Comparison of ENCODE assay signal across 16 cellular contexts in the genomic region with DNA sequence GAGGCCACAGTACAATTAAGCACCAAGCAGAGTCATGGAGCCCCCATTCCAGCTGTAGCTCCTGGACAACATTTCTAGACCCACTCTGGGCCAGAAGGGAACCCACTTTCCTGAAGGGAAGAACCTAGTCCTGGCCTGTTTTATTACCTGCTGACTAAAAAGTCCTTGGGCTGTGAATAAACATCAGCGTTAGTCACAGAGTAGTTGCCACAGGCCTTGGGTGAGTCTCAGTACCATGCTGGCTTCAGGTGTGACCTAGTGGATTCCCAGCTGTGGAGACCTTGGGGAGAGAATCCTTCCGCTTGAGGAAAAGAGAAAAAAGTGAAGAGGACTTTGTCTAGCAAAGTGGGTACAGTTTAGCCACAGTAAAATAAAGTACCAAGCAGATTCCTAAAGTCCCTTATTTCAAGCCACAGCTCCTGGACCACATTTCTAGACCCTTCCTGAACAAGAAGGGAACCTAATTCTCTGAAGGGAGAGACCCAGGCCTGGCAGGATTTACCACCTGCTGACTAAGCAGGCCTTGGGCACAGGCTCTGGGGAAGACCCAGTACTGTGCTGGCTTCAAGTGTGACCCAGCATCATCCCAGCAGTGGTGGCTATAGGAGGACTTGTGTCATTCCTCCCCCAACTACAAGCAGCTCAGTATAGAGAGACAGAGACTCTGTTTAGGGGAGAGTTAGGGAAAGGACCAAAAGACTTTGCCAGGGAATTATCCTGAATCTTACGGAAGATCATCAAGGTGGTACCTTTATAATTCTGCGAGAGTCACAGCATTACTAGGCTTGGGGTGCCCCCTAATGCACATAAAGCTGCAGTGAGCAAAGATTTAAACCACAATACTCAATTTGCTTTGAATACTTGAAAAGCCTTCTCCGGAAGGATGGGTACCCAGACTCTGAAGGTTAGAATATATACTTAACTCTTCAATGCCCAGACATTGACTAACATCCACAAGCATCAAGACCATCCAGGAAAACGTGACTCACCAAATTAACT.
A peak's percentile ranks its signal among the peaks of the same experiment; 100 is the strongest.
DNase-seq lines count a peak whose midpoint lies in the region; ATAC-seq and TF ChIP-seq lines count a peak whose summit lies in the region.
"Had no signal": no experiment of that assay in that cellular context is flagged by ENCODE, and none has a peak within 500 bp of the region (broad histone marks: within the 10 kb centered on the region; RNA-seq: fewer than 3 reads in every experiment).

No MANE protein-coding gene starts in this region.

- intact Hi-C loops in activated CD4-positive, alpha-beta T cell treated with anti-CD3 and anti-CD28 coated beads for 36 hours (cut with DNase I, micrococcal nuclease): no loop called here
- intact Hi-C loops in PC-3 (cut with micrococcal nuclease): no loop called here

- no peaks in the 10 kb centered on the region for H3K9me3 Mint-ChIP-seq in activated CD4-positive, alpha-beta T cell treated with anti-CD3 and anti-CD28 coated beads for 36 hours (ENCODE audit: low read depth)
- H3K9me3 Mint-ChIP-seq: activated naive CD8-positive, alpha-beta T cell treated with anti-CD3 and anti-CD28 coated beads, Interleukin-2, amount 10 ng/mL, durations not matched to agents 7 days and 5 days; central memory CD8-positive, alpha-beta T cell had no signal

- H3K4me2 ChIP-seq in DOHH2 (ENCODE audit: low read length) (no peak overlapping the region), PC-3 (ENCODE audit: low read length) (no peak overlapping the region), smooth muscle cell (no peak overlapping the region)

- H4K20me1 ChIP-seq in DOHH2 (ENCODE audit: control insufficient read depth, insufficient read depth, low read depth, low read length) (no peaks in the 10 kb centered on the region), PC-3 (ENCODE audit: low read length) (no peaks in the 10 kb centered on the region), smooth muscle cell (ENCODE audit: low read depth) (no peaks in the 10 kb centered on the region)

- no peaks in the 10 kb centered on the region for H3F3A ChIP-seq in DOHH2 (ENCODE audit: control insufficient read depth, insufficient read depth)
- no peaks in the 10 kb centered on the region for H3F3A ChIP-seq in PC-3 (ENCODE audit: low read length, unreplicated experiment)
- H3F3A ChIP-seq in smooth muscle cell (ENCODE audit: low read depth): no peaks in the 10 kb centered on the region

- H3K36me3 ChIP-seq in DOHH2 (ENCODE audit: control insufficient read depth, low read length) (no peaks in the 10 kb centered on the region), PC-3 (ENCODE audit: low read depth, low read length) (no peaks in the 10 kb centered on the region), smooth muscle cell (ENCODE audit: low read depth) (no peaks in the 10 kb centered on the region)
- H3K36me3 ChIP-seq: vagina had no signal

- ATAC-seq in activated CD4-positive, alpha-beta T cell treated with anti-CD3 and anti-CD28 coated beads for 36 hours: peak; percentile 84
- peak; percentile 72 for ATAC-seq in PC-3
- no peak for ATAC-seq in GM21786 (IDR thresholded peaks at IDR 0.05; ENCODE audit: unreplicated experiment)

- H3K27me3 ChIP-seq in DOHH2 (ENCODE audit: control insufficient read depth, low read length) (no peaks in the 10 kb centered on the region), PC-3 (ENCODE audit: low read length) (peaks cover 26% of the 10 kb centered on the region; the same call in 1 of the 2 replicates), smooth muscle cell (ENCODE audit: low read depth) (no peaks in the 10 kb centered on the region)
- H3K27me3 ChIP-seq: vagina had no signal

- peaks cover 4% of the 10 kb centered on the region for H3K4me1 Mint-ChIP-seq in activated CD4-positive, alpha-beta T cell treated with anti-CD3 and anti-CD28 coated beads for 36 hours
- H3K4me1 Mint-ChIP-seq: activated naive CD8-positive, alpha-beta T cell treated with anti-CD3 and anti-CD28 coated beads, Interleukin-2, amount 10 ng/mL, durations not matched to agents 7 days and 5 days; central memory CD8-positive, alpha-beta T cell had no signal

- H3K27me3 Mint-ChIP-seq in activated CD4-positive, alpha-beta T cell treated with anti-CD3 and anti-CD28 coated beads for 36 hours: peaks cover 5% of the 10 kb centered on the region

- no peaks in the 10 kb centered on the region for H3K36me3 Mint-ChIP-seq in activated CD4-positive, alpha-beta T cell treated with anti-CD3 and anti-CD28 coated beads for 36 hours (ENCODE audit: low read depth)
- H3K36me3 Mint-ChIP-seq: activated naive CD8-positive, alpha-beta T cell treated with anti-CD3 and anti-CD28 coated beads, Interleukin-2, amount 10 ng/mL, durations not matched to agents 7 days and 5 days had no signal

- no TSS peak for BruUV-seq in PC-3 (replicated peaks; lab: Mats Ljungman, UMichigan)

- H3K27ac ChIP-seq in DOHH2 (ENCODE audit: low read depth, low read length) (no peak overlapping the region), PC-3 (ENCODE audit: low read length) (no peak overlapping the region), smooth muscle cell (ENCODE audit: low read depth) (no peak overlapping the region)
- H3K27ac ChIP-seq: vagina had no signal

- CTCF ChIA-PET in activated CD4-positive, alpha-beta T cell treated with anti-CD3 and anti-CD28 coated beads for 36 hours (lab: Charles Lee): interaction anchor here (0.6 to 1.2 kb wide), 8 partner anchors 14 to 1752 kb away, joined by 3 to 4 read pairs (median 3); no protein-coding TSS in a partner anchor
- CTCF ChIA-PET in PC-3 (lab: Charles Lee): no interaction called here

- H3K4me3 ChIP-seq in DOHH2 (ENCODE audit: low read length) (no peak overlapping the region), PC-3 (ENCODE audit: low read length) (no peak overlapping the region), smooth muscle cell (no peak overlapping the region)
- H3K4me3 ChIP-seq: vagina had no signal

- POLR2A ChIA-PET in activated CD4-positive, alpha-beta T cell treated with anti-CD3 and anti-CD28 coated beads for 36 hours (lab: Charles Lee): interaction anchor here (0.6 to 0.7 kb wide), 2 partner anchors 297 to 869 kb away, joined by 3 read pairs; no protein-coding TSS in a partner anchor
- POLR2A ChIA-PET in PC-3 (lab: Charles Lee; ENCODE audit: unreplicated experiment): no interaction called here

- H3K9me3 ChIP-seq in DOHH2 (ENCODE audit: control insufficient read depth, insufficient read depth, low read length) (no peaks in the 10 kb centered on the region), PC-3 (ENCODE audit: low read length) (no peaks in the 10 kb centered on the region), smooth muscle cell (replicated peaks; ENCODE audit: low read depth) (no peaks in the 10 kb centered on the region)
- H3K9me3 ChIP-seq: vagina had no signal

- H3K9ac ChIP-seq in PC-3 (ENCODE audit: low read length): no peak overlapping the region
- no peak overlapping the region for H3K9ac ChIP-seq in smooth muscle cell (ENCODE audit: low read depth)

- no peak overlapping the region for H3K27ac Mint-ChIP-seq in activated CD4-positive, alpha-beta T cell treated with anti-CD3 and anti-CD28 coated beads for 36 hours
- H3K27ac Mint-ChIP-seq: activated naive CD8-positive, alpha-beta T cell treated with anti-CD3 and anti-CD28 coated beads, Interleukin-2, amount 10 ng/mL, durations not matched to agents 7 days and 5 days had no signal

- no peak overlapping the region for H2AFZ ChIP-seq in PC-3 (ENCODE audit: low read length)
- H2AFZ ChIP-seq in smooth muscle cell (ENCODE audit: low read depth): no peak overlapping the region

- TF ChIP-seq CTCF in DOHH2 (IDR thresholded peaks at IDR 0.05; ENCODE audit: low read depth, low read length, poor library complexity, severe bottlenecking) (peak; percentile 32), PC-3 (conservative IDR thresholded peaks at IDR 0.05; ENCODE audit: low read depth, low read length) (peak; percentile 51; the same call in 1 of the 2 replicates), smooth muscle cell (IDR thresholded peaks at IDR 0.05; ENCODE audit: borderline replicate concordance, insufficient read depth, poor library complexity, severe bottlenecking) (no peak)

- 70% methylated on average over 6 of the region's 6 CpGs for WGBS in smooth muscle cell (ENCODE audit: low lambda C conversion rate)

- H3K4me1 ChIP-seq in DOHH2 (ENCODE audit: control insufficient read depth, low read length) (no peaks in the 10 kb centered on the region), PC-3 (ENCODE audit: insufficient read depth, low read length) (peaks cover 8% of the 10 kb centered on the region), smooth muscle cell (ENCODE audit: low read depth) (no peaks in the 10 kb centered on the region)
- H3K4me1 ChIP-seq: vagina had no signal

- no peaks in the 10 kb centered on the region for H3K9me2 ChIP-seq in DOHH2 (replicated peaks; ENCODE audit: control insufficient read depth, low read length)
- no peaks in the 10 kb centered on the region for H3K9me2 ChIP-seq in PC-3 (replicated peaks; ENCODE audit: low read length)

- peak; percentile 39 for DNase-seq in activated CD4-positive, alpha-beta T cell treated with anti-CD3 and anti-CD28 coated beads for 36 hours
- no peak for DNase-seq in activated CD4-positive, alpha-beta T cell treated with anti-CD3 and anti-CD28 coated beads, Interleukin-2, amount 50 U/mL, for 1 hour
- DNase-seq in PC-3 (peak; percentile 64), iPS-NIHi7 (ENCODE audit: extremely low spot score) (peak; percentile 10), smooth muscle cell (lab: John Stamatoyannopoulos, UW; ENCODE audit: unreplicated experiment) (no peak), NCI-H128 (lab: John Stamatoyannopoulos, UW; ENCODE audit: unreplicated experiment) (no peak)
- DNase-seq: activated naive CD8-positive, alpha-beta T cell treated with anti-CD3 and anti-CD28 coated beads, Interleukin-2, amount 10 ng/mL, durations not matched to agents 7 days and 5 days; foreskin melanocyte; GDM1; islet precursor cell; NCI-H1436; NCI-H510A had no signal

- H3K79me2 ChIP-seq in DOHH2 (ENCODE audit: control insufficient read depth, low read length) (no peaks in the 10 kb centered on the region), PC-3 (ENCODE audit: low read length) (no peaks in the 10 kb centered on the region), smooth muscle cell (ENCODE audit: low read depth) (no peaks in the 10 kb centered on the region)

- no peak overlapping the region for H3K4me3 Mint-ChIP-seq in activated CD4-positive, alpha-beta T cell treated with anti-CD3 and anti-CD28 coated beads for 36 hours
- H3K4me3 Mint-ChIP-seq: activated naive CD8-positive, alpha-beta T cell treated with anti-CD3 and anti-CD28 coated beads, Interleukin-2, amount 10 ng/mL, durations not matched to agents 7 days and 5 days; central memory CD8-positive, alpha-beta T cell had no signal

Comparison
In these comparisons a context has a peak if more than half of its experiments do, and no peak if none do; other contexts are left out.
1. DNase-seq: peak in activated CD4-positive, alpha-beta T cell treated with anti-CD3 and anti-CD28 coated beads for 36 hours (single experiment), PC-3 (single experiment) and iPS-NIHi7 (single experiment); none in activated CD4-positive, alpha-beta T cell treated with anti-CD3 and anti-CD28 coated beads, Interleukin-2, amount 50 U/mL, for 1 hour (single experiment), smooth muscle cell (single experiment) and NCI-H128 (single experiment).